9 cellular contexts compared by ENCODE assay signal in the genomic region with DNA sequence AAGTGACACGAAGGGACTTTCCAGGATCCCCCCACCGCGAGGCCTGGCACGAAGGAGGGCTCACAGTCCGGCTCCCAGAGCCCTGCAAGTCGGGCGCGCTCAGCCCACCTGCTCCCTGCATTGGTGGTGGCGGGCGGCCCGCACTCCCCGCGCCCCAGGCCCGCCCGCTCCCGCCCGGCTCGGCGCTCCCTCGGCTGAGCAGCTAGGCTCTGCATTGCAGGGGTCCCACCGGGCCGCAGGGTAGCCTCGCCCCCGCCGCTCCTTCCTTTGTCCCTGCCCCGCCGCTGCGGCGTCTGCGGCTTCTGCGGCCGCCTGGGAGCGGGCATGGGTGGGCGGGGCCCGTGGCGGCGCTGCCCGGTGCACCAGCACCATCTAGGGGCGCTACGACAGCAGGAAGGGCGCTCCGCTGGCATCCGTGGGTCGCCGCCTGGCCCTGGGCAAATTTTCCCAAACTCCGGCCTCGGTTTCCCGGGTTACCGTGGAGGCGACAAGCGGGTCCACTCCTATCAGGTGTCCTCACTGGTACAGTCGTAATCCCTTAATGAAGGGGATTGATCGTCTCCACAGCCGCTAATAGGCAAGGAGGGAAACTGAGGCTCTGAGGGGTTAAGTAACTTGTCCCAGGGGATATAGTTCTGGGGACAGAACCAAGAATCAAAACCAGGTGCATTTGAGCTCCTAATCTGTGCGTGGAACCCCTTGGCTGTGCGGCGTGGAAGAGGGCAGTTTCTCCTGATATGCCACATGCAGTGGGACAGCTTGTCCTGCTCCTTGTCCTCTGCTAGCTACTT.
DNase-seq lines count a peak whose midpoint lies in the region; ATAC-seq and TF ChIP-seq lines count a peak whose summit lies in the region.
"Had no signal": no experiment of that assay in that cellular context is flagged by ENCODE, and none has a peak within 500 bp of the region (broad histone marks: within the 10 kb centered on the region; RNA-seq: fewer than 3 reads in every experiment).

No MANE protein-coding gene starts in this region.

- TF ChIP-seq POLR2A in heart left ventricle (IDR thresholded peaks at IDR 0.05), result no peak

- peaks cover 28% of the 10 kb centered on the region for H3K27me3 Mint-ChIP-seq in activated T-helper 1 cell treated with anti-CD3 and anti-CD28 coated beads, Interleukin-12 subunit alpha, Interleukin-12 subunit beta, Interleukin-2, Interleukin-4 antibody, amounts not matched to agents 30 ng/mL and 10 ng/mL and 1 ng/mL, durations not matched to agents 14 hours and 24 hours and 36 hours (ENCODE audit: insufficient read depth)

- H3K4me1 ChIP-seq in HUES6 (ENCODE audit: control insufficient read depth, insufficient read depth, low read length) (peaks cover 14% of the 10 kb centered on the region; the same call in 1 of the 2 replicates), heart left ventricle (peaks cover 0 to 10% (median 4%) of the 10 kb centered on the region in 12 donors)

- TF ChIP-seq CTCF in heart left ventricle (IDR thresholded peaks at IDR 0.05), result peak; percentile 34 to 70 (median 60)

- intact Hi-C loops in heart left ventricle (cut with DNase I), result loop anchor here in 8 of 10 donors (2.0 to 5.0 kb wide), 4 partner anchors 566 to 871 kb away; partner anchors contain the start of gene MYCN (in 3 of the 8)
- intact Hi-C loops in posterior cingulate gyrus (cut with DNase I), result loop anchor here (1.0 to 5.0 kb wide), 3 partner anchors 226 to 871 kb away; no protein-coding TSS in a partner anchor
- intact Hi-C loops in activated T-helper 1 cell treated with anti-CD3 and anti-CD28 coated beads, Interleukin-12 subunit alpha, Interleukin-12 subunit beta, Interleukin-2, Interleukin-4 antibody, amounts not matched to agents 30 ng/mL and 10 ng/mL and 1 ng/mL, durations not matched to agents 14 hours and 24 hours and 36 hours (cut with micrococcal nuclease), result loop anchor here (5.0 kb wide), 1 partner anchor 566 kb away; the partner anchor contains the start of gene MYCN

- peaks cover 31% of the 10 kb centered on the region for H3K27me3 ChIP-seq in HUES6 (ENCODE audit: control insufficient read depth, insufficient read depth, low read length)
- peaks cover 7 to 48% (median 19%) of the 10 kb centered on the region in 9 donors for H3K27me3 ChIP-seq in heart left ventricle

- H3K36me3 ChIP-seq in HUES6 (ENCODE audit: control insufficient read depth, insufficient read depth, low read length) (no peaks in the 10 kb centered on the region), heart left ventricle (no peaks in the 10 kb centered on the region)

- no peaks in the 10 kb centered on the region for H3K9me3 Mint-ChIP-seq in activated T-helper 1 cell treated with anti-CD3 and anti-CD28 coated beads, Interleukin-12 subunit alpha, Interleukin-12 subunit beta, Interleukin-2, Interleukin-4 antibody, amounts not matched to agents 30 ng/mL and 10 ng/mL and 1 ng/mL, durations not matched to agents 14 hours and 24 hours and 36 hours
- H3K9me3 Mint-ChIP-seq: T-cell had no signal

- H3K4me3 Mint-ChIP-seq in activated T-helper 1 cell treated with anti-CD3 and anti-CD28 coated beads, Interleukin-12 subunit alpha, Interleukin-12 subunit beta, Interleukin-2, Interleukin-4 antibody, amounts not matched to agents 30 ng/mL and 10 ng/mL and 1 ng/mL, durations not matched to agents 14 hours and 24 hours and 36 hours, result no peak overlapping the region
- H3K4me3 Mint-ChIP-seq: T-cell had no signal

- H3K36me3 Mint-ChIP-seq in activated T-helper 1 cell treated with anti-CD3 and anti-CD28 coated beads, Interleukin-12 subunit alpha, Interleukin-12 subunit beta, Interleukin-2, Interleukin-4 antibody, amounts not matched to agents 30 ng/mL and 10 ng/mL and 1 ng/mL, durations not matched to agents 14 hours and 24 hours and 36 hours (ENCODE audit: low read depth), result no peaks in the 10 kb centered on the region
- H3K36me3 Mint-ChIP-seq: T-cell had no signal

- 5 to 13% (median 8%) methylated on average over 18 to 57 of the region's 57 CpGs for WGBS in heart left ventricle, 4 donors

- ATAC-seq in heart left ventricle (peak; percentile 47 to 94 (median 84)), HG02970 (IDR thresholded peaks at IDR 0.05; ENCODE audit: low FRiP score, unreplicated experiment) (no peak)

- peak overlapping the region; percentile 66 for H3K9ac ChIP-seq in HUES6 (ENCODE audit: low read length)

- H3K9me3 ChIP-seq in HUES6 (ENCODE audit: control insufficient read depth, insufficient read depth, low read depth, low read length) (no peaks in the 10 kb centered on the region), heart left ventricle (no peaks in the 10 kb centered on the region)

- H3K4me1 Mint-ChIP-seq in activated T-helper 1 cell treated with anti-CD3 and anti-CD28 coated beads, Interleukin-12 subunit alpha, Interleukin-12 subunit beta, Interleukin-2, Interleukin-4 antibody, amounts not matched to agents 30 ng/mL and 10 ng/mL and 1 ng/mL, durations not matched to agents 14 hours and 24 hours and 36 hours (ENCODE audit: low read depth), result no peaks in the 10 kb centered on the region
- H3K4me1 Mint-ChIP-seq: T-cell had no signal

- no peak overlapping the region for H3K27ac ChIP-seq in HUES6 (ENCODE audit: low read depth, low read length)
- no peak overlapping the region for H3K27ac ChIP-seq in heart left ventricle

- DNase-seq in DMS114 treated with DMSO at 0.1 percent for 48 hours (lab: John Stamatoyannopoulos, UW; ENCODE audit: unreplicated experiment) (peak; percentile 24), UCSD-AML1 (lab: John Stamatoyannopoulos, UW; ENCODE audit: unreplicated experiment) (peak; percentile 67), heart left ventricle (peak; percentile 11 to 67 (median 42)), posterior cingulate gyrus (peak; percentile 26 to 95 (median 60)), SIG-M5 (lab: John Stamatoyannopoulos, UW) (no peak)
- DNase-seq in activated T-helper 1 cell treated with anti-CD3 and anti-CD28 coated beads, Interleukin-12 subunit alpha, Interleukin-12 subunit beta, Interleukin-2, Interleukin-4 antibody, amounts not matched to agents 30 ng/mL and 10 ng/mL and 1 ng/mL, durations not matched to agents 14 hours and 24 hours and 36 hours (ENCODE audit: low spot score), result no peak

- no peak overlapping the region for H3K27ac Mint-ChIP-seq in activated T-helper 1 cell treated with anti-CD3 and anti-CD28 coated beads, Interleukin-12 subunit alpha, Interleukin-12 subunit beta, Interleukin-2, Interleukin-4 antibody, amounts not matched to agents 30 ng/mL and 10 ng/mL and 1 ng/mL, durations not matched to agents 14 hours and 24 hours and 36 hours
- H3K27ac Mint-ChIP-seq: T-cell had no signal

- peak overlapping the region; percentile 61 for H3K4me3 ChIP-seq in HUES6 (ENCODE audit: low read depth, low read length)
- H3K4me3 ChIP-seq in heart left ventricle, result peak overlapping the region; percentile 19 to 53 (median 43)

Comparison
In these comparisons a context has a peak if more than half of its experiments do, and no peak if none do; other contexts are left out.
1. DNase-seq: peak in DMS114 treated with DMSO at 0.1 percent for 48 hours (single experiment), UCSD-AML1 (single experiment), heart left ventricle (5 of 5) and posterior cingulate gyrus (10 of 10); none in activated T-helper 1 cell treated with anti-CD3 and anti-CD28 coated beads, Interleukin-12 subunit alpha, Interleukin-12 subunit beta, Interleukin-2, Interleukin-4 antibody, amounts not matched to agents 30 ng/mL and 10 ng/mL and 1 ng/mL, durations not matched to agents 14 hours and 24 hours and 36 hours (single experiment) and SIG-M5 (single experiment).